ENCODE assay signal across 8 cellular contexts in genomic region chr1:228085287-228085926, GRCh38. TPM values are rescaled to one million over a fixed set of nuclear protein-coding genes. Genes with fewer than 3 reads are reported as not detected.
DNase-seq lines count a peak whose midpoint lies in the region; ATAC-seq, FAIRE-seq and TF ChIP-seq lines count a peak whose summit lies in the region.

No MANE protein-coding gene starts in this region.

- POLR2A ChIA-PET in HepG2 (lab: Yijun Ruan, JAX): interaction anchor here (2.0 kb wide), 1 partner anchor 15 kb away, joined by 5 read pairs; no protein-coding TSS in a partner anchor

- in situ Hi-C loops in HepG2 (cut with HindIII; ENCODE audit: extremely low pct_ligation_motif_present, low pct_unique_long_range_greater_than_20kb): no loop called here

- H3K27me3 ChIP-seq in ACC112 (ENCODE audit: insufficient read depth, low read length) (no peaks in the 10 kb centered on the region), HepG2 (ENCODE audit: control insufficient read depth in 1 of 2, insufficient read depth in 2 of 2, low read length in 2 of 2) (no peaks in the 10 kb centered on the region; a peak in 1 of 5 replicates), uterus (no peaks in the 10 kb centered on the region)

- DNase-seq in HS-5 (ENCODE audit: low read depth): peak; percentile 75
- peak; percentile 36 for DNase-seq in astrocyte of the hippocampus (ENCODE audit: low read depth, low spot score)
- peak; percentile 63 for DNase-seq in HepG2 (ENCODE audit: low spot score)
- no peak for DNase-seq in uterus
- no peak for DNase-seq in hippocampal formation (lab: John Stamatoyannopoulos, UW)
- DNase-seq in activated CD8-positive, alpha-beta memory T cell treated with anti-CD3 and anti-CD28 coated beads, Interleukin-2, amount 50 U/mL, for 4 hours: no peak
- no peak for DNase-seq in left lobe of liver (ENCODE audit: low spot score)

- H3K4me1 ChIP-seq in ACC112 (ENCODE audit: control insufficient read depth, insufficient read depth, low read length, unreplicated experiment) (peaks cover 57% of the 10 kb centered on the region), HepG2 (ENCODE audit: insufficient read depth, low read length) (peaks cover 72% of the 10 kb centered on the region), uterus (peaks cover 22 to 62% of the 10 kb centered on the region in 2 donors)

- H3K27ac ChIP-seq in ACC112 (ENCODE audit: low read depth, low read length): peak overlapping the region; percentile 89
- no peak overlapping the region for H3K27ac ChIP-seq in HepG2 (ENCODE audit: extremely low read length, insufficient read depth, low read length)
- H3K27ac ChIP-seq in uterus: peak overlapping the region; percentile 98 to 99

- H2AFZ ChIP-seq in ACC112 (ENCODE audit: low read length, unreplicated experiment) (no peak overlapping the region), HepG2 (ENCODE audit: low read length) (no peak overlapping the region)

- peak overlapping the region; percentile 100; the same call in 1 of the 2 replicates for H3K9ac ChIP-seq in HepG2 (ENCODE audit: insufficient read depth, low read depth, low read length)

- H4K20me1 ChIP-seq in HepG2 (ENCODE audit: insufficient read depth, low read length): peaks cover 71% of the 10 kb centered on the region

- H3K4me2 ChIP-seq in HepG2 (ENCODE audit: low read depth, low read length): peak overlapping the region; percentile 91

- H3K36me3 ChIP-seq in ACC112 (ENCODE audit: insufficient read depth, low read length): no peaks in the 10 kb centered on the region; the same call in 1 of the 2 replicates
- peaks cover 6 to 38% of the 10 kb centered on the region in 2 experiments for H3K36me3 ChIP-seq in HepG2 (replicated peaks in 1 of 2; ENCODE audit: control insufficient read depth in 1 of 2, insufficient read depth in 2 of 2, low read length in 2 of 2)
- H3K36me3 ChIP-seq in uterus: no peaks in the 10 kb centered on the region

- no TSS peak for BruUV-seq in HepG2 (replicated peaks; lab: Mats Ljungman, UMichigan)

- WGBS in HepG2 (ENCODE audit: low lambda C conversion rate): 29% methylated on average over 2 of the region's 6 CpGs

- TF ChIP-seq CTCF in HepG2 (CRISPR knock-in tag; IDR thresholded peaks at IDR 0.05) (no peak), uterus (IDR thresholded peaks at IDR 0.05) (no peak)

- intact Hi-C loops in HepG2 (cut with micrococcal nuclease; ENCODE audit: unreplicated experiment): loop anchor here (10.0 kb wide), 1 partner anchor 1151 kb away; no protein-coding TSS in a partner anchor
- intact Hi-C loops in uterus (cut with DNase I; ENCODE audit: low total_unique reads): no loop called here

- TF ChIP-seq POLR2A in HepG2 (IDR thresholded peaks at IDR 0.05; ENCODE audit: insufficient read depth in 1 of 2, low read depth in 2 of 2, low read length in 2 of 2) (0 out of 4 replicates have a peak, but pooled peaks of 1 of the 2 experiments have one; percentile 9), uterus (IDR thresholded peaks at IDR 0.05) (no peak)

- TF ChIP-seq RAD21 in HepG2 (CRISPR knock-in tag; IDR thresholded peaks at IDR 0.05): no peak

- CTCF ChIA-PET in HepG2 (lab: Yijun Ruan, JAX; ENCODE audit: low intra/inter-chr PET ratio, low total read pairs): no interaction called here

- ATAC-seq in HepG2 (peak; percentile 7), left lobe of liver (no peak)

- H3K4me3 ChIP-seq in ACC112 (ENCODE audit: low read depth, low read length) (peak overlapping the region; percentile 90), HepG2 (replicated peaks in 1 of 3; ENCODE audit: insufficient read depth in 1 of 3, low read depth in 2 of 3, low read length in 3 of 3) (peak overlapping the region; percentile 82 to 100 (median 85); a peak in 5 of 6 replicates), uterus (peak overlapping the region in 1 of 2 donors; percentile 80)

- TF ChIP-seq EP300 in HepG2 (IDR thresholded peaks at IDR 0.05; ENCODE audit: low read depth in 2 of 2, low read length in 2 of 2) (no peak), HepG2 (CRISPR knock-in tag; IDR thresholded peaks at IDR 0.05; ENCODE audit: borderline replicate concordance) (no peak)

- peaks cover 93% of the 10 kb centered on the region for H3K79me2 ChIP-seq in ACC112 (ENCODE audit: control insufficient read depth, insufficient read depth, low read length, unreplicated experiment)
- peaks cover 91% of the 10 kb centered on the region for H3K79me2 ChIP-seq in HepG2 (ENCODE audit: insufficient read depth, low read length)

- H3K9me3 ChIP-seq in HepG2 (ENCODE audit: low read length) (no peaks in the 10 kb centered on the region), uterus (no peaks in the 10 kb centered on the region)

- peak; percentile 64 for FAIRE-seq in HepG2 (lab: Jason Lieb, UNC)

RNA-seq across cellular contexts. Expression of gene ARF1, which starts 2.9 kb away (rescaled TPM):
- total RNA-seq in HepG2 (2016; rRNA removed; fragmentation: Illumina TruSeq; extraction: Trizol) (186 and 210 TPM in 2 replicates), uterus (100 to 1,000 TPM; 165 to 340 (median 203) TPM), left lobe of liver (172 TPM)
- total RNA-seq in HepG2 (2016; cell fraction: cytosol; rRNA removed; fragmentation: Illumina TruSeq; extraction: Trizol; ENCODE audit: low read depth): 81.7 and 86.1 TPM in 2 replicates
- total RNA-seq in HepG2 (2016; cell fraction: insoluble cytoplasmic fraction; rRNA removed; fragmentation: Illumina TruSeq; extraction: Trizol): 189 and 192 TPM in 2 replicates
- total RNA-seq in HepG2 (2016; cell fraction: membrane; rRNA removed; fragmentation: Illumina TruSeq; extraction: Trizol): 147 and 149 TPM in 2 replicates
- 107 and 112 TPM in 2 replicates for total RNA-seq in HepG2 (2016; cell fraction: nucleus; rRNA removed; fragmentation: Illumina TruSeq; extraction: Trizol)
- 327 and 337 TPM in 2 replicates for polyA plus RNA-seq in HepG2 (2011; rRNA removed)
- polyA plus RNA-seq in HepG2 (2011; cell fraction: cytosol; rRNA removed): 324 and 458 TPM in 2 replicates
- polyA plus RNA-seq in HepG2 (2011; cell fraction: nucleus; rRNA removed): 231 and 250 TPM in 2 replicates
- polyA plus RNA-seq in HepG2 (2012): 231 and 263 TPM in 2 replicates
- 82.3 and 83.9 TPM in 2 replicates for polyA plus RNA-seq in HepG2 (2016; cell fraction: cytosol; fragmentation: Illumina TruSeq; extraction: Trizol; ENCODE audit: low read depth)
- 300 and 336 TPM in 2 replicates for polyA plus RNA-seq in HepG2 (2016; cell fraction: insoluble cytoplasmic fraction; fragmentation: Illumina TruSeq; extraction: Trizol; ENCODE audit: low read depth)
- polyA plus RNA-seq in HepG2 (2016; cell fraction: membrane; fragmentation: Illumina TruSeq; extraction: Trizol; ENCODE audit: low read depth): 127 and 132 TPM in 2 replicates
- 254 and 261 TPM in 2 replicates for polyA plus RNA-seq in HepG2 (2016; cell fraction: nucleus; fragmentation: Illumina TruSeq; extraction: Trizol; ENCODE audit: insufficient read depth, low read depth)
- 586 and 708 TPM in 2 replicates for polyA minus RNA-seq in HepG2 (2011; rRNA and poly(A)+ RNA removed; ENCODE audit: low replicate concordance)
- polyA minus RNA-seq in HepG2 (2011; cell fraction: cytosol; rRNA and poly(A)+ RNA removed): 237 and 248 TPM in 2 replicates
- polyA minus RNA-seq in HepG2 (2011; cell fraction: nucleus; rRNA and poly(A)+ RNA removed): 85.8 and 86.9 TPM in 2 replicates

RNA-seq across cellular contexts. Expression of gene C1orf35, which starts 17.7 kb away (rescaled TPM):
- 14.2 and 19.3 TPM in 2 replicates for total RNA-seq in HepG2 (2016; rRNA removed; fragmentation: Illumina TruSeq; extraction: Trizol)
- total RNA-seq in HepG2 (2016; cell fraction: cytosol; rRNA removed; fragmentation: Illumina TruSeq; extraction: Trizol; ENCODE audit: low read depth): 3.6 and 3.9 TPM in 2 replicates
- 12.7 and 19.3 TPM in 2 replicates for total RNA-seq in HepG2 (2016; cell fraction: insoluble cytoplasmic fraction; rRNA removed; fragmentation: Illumina TruSeq; extraction: Trizol)
- 5.2 and 7.7 TPM in 2 replicates for total RNA-seq in HepG2 (2016; cell fraction: membrane; rRNA removed; fragmentation: Illumina TruSeq; extraction: Trizol)
- total RNA-seq in HepG2 (2016; cell fraction: nucleus; rRNA removed; fragmentation: Illumina TruSeq; extraction: Trizol): 10.2 and 14.8 TPM in 2 replicates
- 8.1 and 8.8 TPM in 2 replicates for polyA plus RNA-seq in HepG2 (2011; rRNA removed)
- 5.5 and 9.0 TPM in 2 replicates for polyA plus RNA-seq in HepG2 (2011; cell fraction: cytosol; rRNA removed)
- polyA plus RNA-seq in HepG2 (2011; cell fraction: nucleus; rRNA removed): 34.5 and 36.2 TPM in 2 replicates
- 6.8 and 7.0 TPM in 2 replicates for polyA plus RNA-seq in HepG2 (2012)
- polyA plus RNA-seq in HepG2 (2016; cell fraction: cytosol; fragmentation: Illumina TruSeq; extraction: Trizol; ENCODE audit: low read depth): 2.9 and 3.3 TPM in 2 replicates
- 14.4 and 15.4 TPM in 2 replicates for polyA plus RNA-seq in HepG2 (2016; cell fraction: insoluble cytoplasmic fraction; fragmentation: Illumina TruSeq; extraction: Trizol; ENCODE audit: low read depth)
- polyA plus RNA-seq in HepG2 (2016; cell fraction: membrane; fragmentation: Illumina TruSeq; extraction: Trizol; ENCODE audit: low read depth): 4.2 TPM in 2 replicates
- 35.0 and 36.9 TPM in 2 replicates for polyA plus RNA-seq in HepG2 (2016; cell fraction: nucleus; fragmentation: Illumina TruSeq; extraction: Trizol; ENCODE audit: insufficient read depth, low read depth)
- polyA minus RNA-seq in HepG2 (2011; rRNA and poly(A)+ RNA removed; ENCODE audit: low replicate concordance): 3.9 and 4.2 TPM in 2 replicates
- 1.2 and 2.6 TPM in 2 replicates for polyA minus RNA-seq in HepG2 (2011; cell fraction: cytosol; rRNA and poly(A)+ RNA removed)
- 2.7 and 3.4 TPM in 2 replicates for polyA minus RNA-seq in HepG2 (2011; cell fraction: nucleus; rRNA and poly(A)+ RNA removed)
- total RNA-seq in uterus: 10 to 100 TPM in 3 of 4 donors, not detected in 1; 10.6 to 18.6 (median 12.6) TPM
- 6.9 TPM for total RNA-seq in left lobe of liver

RNA-seq across cellular contexts. Expression of gene MRPL55, which starts 23.7 kb away (rescaled TPM):
- total RNA-seq in HepG2 (2016; rRNA removed; fragmentation: Illumina TruSeq; extraction: Trizol) (92.9 and 97.9 TPM in 2 replicates), uterus (10 to 100 TPM; 19.4 to 43.4 (median 33.6) TPM), left lobe of liver (38.0 TPM)
- 49.0 and 60.3 TPM in 2 replicates for total RNA-seq in HepG2 (2016; cell fraction: cytosol; rRNA removed; fragmentation: Illumina TruSeq; extraction: Trizol; ENCODE audit: low read depth)
- total RNA-seq in HepG2 (2016; cell fraction: insoluble cytoplasmic fraction; rRNA removed; fragmentation: Illumina TruSeq; extraction: Trizol): 86.6 and 104 TPM in 2 replicates
- 54.0 and 72.4 TPM in 2 replicates for total RNA-seq in HepG2 (2016; cell fraction: membrane; rRNA removed; fragmentation: Illumina TruSeq; extraction: Trizol)
- total RNA-seq in HepG2 (2016; cell fraction: nucleus; rRNA removed; fragmentation: Illumina TruSeq; extraction: Trizol): 52.4 and 56.0 TPM in 2 replicates
- 58.6 and 74.8 TPM in 2 replicates for polyA plus RNA-seq in HepG2 (2011; rRNA removed)
- 43.3 and 107 TPM in 2 replicates for polyA plus RNA-seq in HepG2 (2011; cell fraction: cytosol; rRNA removed)
- polyA plus RNA-seq in HepG2 (2011; cell fraction: nucleus; rRNA removed): 195 and 229 TPM in 2 replicates
- 31.6 and 40.6 TPM in 2 replicates for polyA plus RNA-seq in HepG2 (2012)
- polyA plus RNA-seq in HepG2 (2016; cell fraction: cytosol; fragmentation: Illumina TruSeq; extraction: Trizol; ENCODE audit: low read depth): 37.6 and 50.2 TPM in 2 replicates
- polyA plus RNA-seq in HepG2 (2016; cell fraction: insoluble cytoplasmic fraction; fragmentation: Illumina TruSeq; extraction: Trizol; ENCODE audit: low read depth): 96.5 and 99.2 TPM in 2 replicates
- 41.3 and 57.8 TPM in 2 replicates for polyA plus RNA-seq in HepG2 (2016; cell fraction: membrane; fragmentation: Illumina TruSeq; extraction: Trizol; ENCODE audit: low read depth)
- polyA plus RNA-seq in HepG2 (2016; cell fraction: nucleus; fragmentation: Illumina TruSeq; extraction: Trizol; ENCODE audit: insufficient read depth, low read depth): 81.1 and 106 TPM in 2 replicates
- 52.6 and 85.2 TPM in 2 replicates for polyA minus RNA-seq in HepG2 (2011; rRNA and poly(A)+ RNA removed; ENCODE audit: low replicate concordance)
- polyA minus RNA-seq in HepG2 (2011; cell fraction: cytosol; rRNA and poly(A)+ RNA removed): 25.1 and 31.5 TPM in 2 replicates
- 29.2 and 32.2 TPM in 2 replicates for polyA minus RNA-seq in HepG2 (2011; cell fraction: nucleus; rRNA and poly(A)+ RNA removed)

RNA-seq across cellular contexts. Expression of gene GUK1, which starts 54.7 kb away (rescaled TPM):
- total RNA-seq in HepG2 (2016; rRNA removed; fragmentation: Illumina TruSeq; extraction: Trizol): 82.7 and 116 TPM in 2 replicates
- 772 and 776 TPM in 2 replicates for total RNA-seq in HepG2 (2016; cell fraction: cytosol; rRNA removed; fragmentation: Illumina TruSeq; extraction: Trizol; ENCODE audit: low read depth)
- total RNA-seq in HepG2 (2016; cell fraction: insoluble cytoplasmic fraction; rRNA removed; fragmentation: Illumina TruSeq; extraction: Trizol): 78.9 and 120 TPM in 2 replicates
- total RNA-seq in HepG2 (2016; cell fraction: membrane; rRNA removed; fragmentation: Illumina TruSeq; extraction: Trizol): 448 and 476 TPM in 2 replicates
- total RNA-seq in HepG2 (2016; cell fraction: nucleus; rRNA removed; fragmentation: Illumina TruSeq; extraction: Trizol): 51.4 and 56.9 TPM in 2 replicates
- polyA plus RNA-seq in HepG2 (2011; rRNA removed): 154 and 205 TPM in 2 replicates
- 228 and 301 TPM in 2 replicates for polyA plus RNA-seq in HepG2 (2011; cell fraction: cytosol; rRNA removed)
- polyA plus RNA-seq in HepG2 (2011; cell fraction: nucleus; rRNA removed): 387 and 492 TPM in 2 replicates
- polyA plus RNA-seq in HepG2 (2012): 58.4 and 85.4 TPM in 2 replicates
- 764 and 775 TPM in 2 replicates for polyA plus RNA-seq in HepG2 (2016; cell fraction: cytosol; fragmentation: Illumina TruSeq; extraction: Trizol; ENCODE audit: low read depth)
- 78.9 and 87.4 TPM in 2 replicates for polyA plus RNA-seq in HepG2 (2016; cell fraction: insoluble cytoplasmic fraction; fragmentation: Illumina TruSeq; extraction: Trizol; ENCODE audit: low read depth)
- polyA plus RNA-seq in HepG2 (2016; cell fraction: membrane; fragmentation: Illumina TruSeq; extraction: Trizol; ENCODE audit: low read depth): 402 and 423 TPM in 2 replicates
- polyA plus RNA-seq in HepG2 (2016; cell fraction: nucleus; fragmentation: Illumina TruSeq; extraction: Trizol; ENCODE audit: insufficient read depth, low read depth): 119 and 120 TPM in 2 replicates
- 81.2 and 86.5 TPM in 2 replicates for polyA minus RNA-seq in HepG2 (2011; rRNA and poly(A)+ RNA removed; ENCODE audit: low replicate concordance)
- polyA minus RNA-seq in HepG2 (2011; cell fraction: cytosol; rRNA and poly(A)+ RNA removed): 31.2 and 41.7 TPM in 2 replicates
- 52.1 and 60.5 TPM in 2 replicates for polyA minus RNA-seq in HepG2 (2011; cell fraction: nucleus; rRNA and poly(A)+ RNA removed)
- 100 to 1,000 TPM; 124 to 406 (median 289) TPM for total RNA-seq in uterus
- total RNA-seq in left lobe of liver: 128 TPM

Comparison
In these comparisons a context has a peak if more than half of its experiments do, and no peak if none do; other contexts are left out.
1. DNase-seq: peak in HS-5 (single experiment), astrocyte of the hippocampus (single experiment) and HepG2 (single experiment); none in uterus (0 of 2), hippocampal formation (0 of 2), activated CD8-positive, alpha-beta memory T cell treated with anti-CD3 and anti-CD28 coated beads, Interleukin-2, amount 50 U/mL, for 4 hours (single experiment) and left lobe of liver (single experiment).